8 cellular contexts compared by ENCODE assay signal in genomic region chr12:31324116-31324844, GRCh38. TPM values are rescaled to one million over a fixed set of nuclear protein-coding genes. Genes with fewer than 3 reads are reported as not detected.
DNase-seq lines count a peak whose midpoint lies in the region; ATAC-seq and TF ChIP-seq lines count a peak whose summit lies in the region.

No MANE protein-coding gene starts in this region.

- intact Hi-C loops in Right ventricle myocardium superior (cut with DNase I) (no loop called here), posterior vena cava (cut with DNase I) (no loop called here), upper lobe of right lung (cut with DNase I) (no loop called here)

- H3K36me3 Mint-ChIP-seq in activated naive CD4-positive, alpha-beta T cell treated with anti-CD3 and anti-CD28 coated beads, Interleukin-2, amount 50 U/mL, for 72 hours: peaks cover 21 to 36% of the 10 kb centered on the region in 2 donors

- H3K27me3 ChIP-seq in upper lobe of right lung: no peaks in the 10 kb centered on the region

- no peaks in the 10 kb centered on the region for H3K36me3 ChIP-seq in SK-N-MC (ENCODE audit: insufficient read depth, low read length)
- H3K36me3 ChIP-seq in upper lobe of right lung: no peaks in the 10 kb centered on the region

- TF ChIP-seq CTCF in upper lobe of right lung (IDR thresholded peaks at IDR 0.05): no peak

- H3K9me3 ChIP-seq in SK-N-MC (ENCODE audit: low read depth, low read length) (no peaks in the 10 kb centered on the region), upper lobe of right lung (no peaks in the 10 kb centered on the region)

- no peaks in the 10 kb centered on the region for H3K9me3 Mint-ChIP-seq in activated naive CD4-positive, alpha-beta T cell treated with anti-CD3 and anti-CD28 coated beads, Interleukin-2, amount 50 U/mL, for 72 hours

- H3K27ac Mint-ChIP-seq in activated naive CD4-positive, alpha-beta T cell treated with anti-CD3 and anti-CD28 coated beads, Interleukin-2, amount 50 U/mL, for 72 hours: peak overlapping the region; percentile 97

- H3K9ac ChIP-seq in SK-N-MC (ENCODE audit: insufficient read length): peak overlapping the region; percentile 99

- DNase-seq in COLO668 (lab: John Stamatoyannopoulos, UW; ENCODE audit: unreplicated experiment) (peak; percentile 67), HuH-7 (ENCODE audit: low spot score) (peak; percentile 78), SK-N-MC (ENCODE audit: low read depth, low spot score) (no peak), Right ventricle myocardium superior (peak; percentile 73), posterior vena cava (ENCODE audit: low spot score) (peak; percentile 88), upper lobe of right lung (peak; percentile 89)
- peak; percentile 75 for DNase-seq in activated naive CD4-positive, alpha-beta T cell treated with anti-CD3 and anti-CD28 coated beads, Interleukin-2, amount 50 U/mL, for 72 hours (ENCODE audit: low spot score in 2 of 2)

- ATAC-seq in GM19455 (IDR thresholded peaks at IDR 0.05; ENCODE audit: unreplicated experiment) (peak; percentile 39), Right ventricle myocardium superior (ENCODE audit: poor library complexity) (peak; percentile 29), upper lobe of right lung (peak; percentile 76)
- peak; percentile 47 to 62 for ATAC-seq in activated naive CD4-positive, alpha-beta T cell treated with anti-CD3 and anti-CD28 coated beads, Interleukin-2, amount 50 U/mL, for 72 hours

- H3K4me3 ChIP-seq in SK-N-MC: peak overlapping the region; percentile 95
- H3K4me3 ChIP-seq in upper lobe of right lung: peak overlapping the region; percentile 82

- peaks cover 25% of the 10 kb centered on the region for H3K4me1 ChIP-seq in upper lobe of right lung

- peak overlapping the region; percentile 88 for H3K27ac ChIP-seq in SK-N-MC
- H3K27ac ChIP-seq in upper lobe of right lung: peak overlapping the region; percentile 91

RNA-seq across cellular contexts. Expression of gene SINHCAF, which starts 1.7 kb away (rescaled TPM):
- 100 to 1,000 TPM; 162 to 190 TPM for total RNA-seq in activated naive CD4-positive, alpha-beta T cell treated with anti-CD3 and anti-CD28 coated beads, Interleukin-2, amount 50 U/mL, for 72 hours
- total RNA-seq in Right ventricle myocardium superior: 7.5 TPM
- 10 to 100 TPM; 12.0 to 21.5 TPM for total RNA-seq in posterior vena cava
- total RNA-seq in upper lobe of right lung: 45.7 TPM
